In the genomic region with DNA sequence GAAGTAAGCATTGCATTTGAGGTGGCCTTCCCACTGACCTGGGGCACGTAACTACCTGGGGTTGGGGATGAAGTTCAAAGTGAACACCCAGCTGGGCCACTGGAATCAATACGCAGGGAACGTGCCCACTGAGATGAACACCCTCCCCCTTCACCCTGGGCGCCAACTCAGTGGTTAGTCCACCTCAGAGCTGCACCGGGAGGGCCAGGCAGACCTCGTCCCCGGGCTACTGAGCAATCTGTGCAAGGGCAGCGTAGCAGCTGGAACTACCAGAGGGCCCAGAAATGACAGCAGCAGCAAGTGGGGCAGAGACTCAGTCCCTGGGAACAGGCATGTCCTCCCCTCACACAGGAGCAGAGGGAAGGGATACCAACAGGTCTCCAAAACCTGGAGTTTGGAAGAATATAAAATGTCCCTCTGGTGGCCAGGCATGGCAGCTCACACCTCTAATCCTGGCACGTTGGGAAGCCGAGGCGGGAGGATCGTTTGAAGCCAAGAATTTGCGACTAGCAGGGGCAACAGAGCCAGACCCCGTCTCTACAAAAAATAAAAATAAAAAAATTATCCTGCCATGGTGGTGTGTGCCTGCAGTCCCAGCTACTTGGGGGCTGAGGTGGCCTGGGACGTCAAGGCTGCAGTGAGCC, we compare ENCODE assay signal across 18 cellular contexts.
DNase-seq lines count a peak whose midpoint lies in the region; ATAC-seq and TF ChIP-seq lines count a peak whose summit lies in the region.
"Had no signal": no experiment of that assay in that cellular context is flagged by ENCODE, and none has a peak within 500 bp of the region (broad histone marks: within the 10 kb centered on the region; RNA-seq: fewer than 3 reads in every experiment).

No MANE protein-coding gene starts in this region.

- H3K9me3 Mint-ChIP-seq in Caco-2 (ENCODE audit: unreplicated experiment) (no peaks in the 10 kb centered on the region), HFFc6 (no peaks in the 10 kb centered on the region), mesothelial cell of epicardium (no peaks in the 10 kb centered on the region)
- H3K9me3 Mint-ChIP-seq: central memory CD8-positive, alpha-beta T cell; stimulated activated naive CD8-positive, alpha-beta T cell treated with anti-CD3 and anti-CD28 coated beads, Interleukin-15, Interleukin-2, amounts not matched to agents 100 ng/mL and 50 ng/mL, for 24 hours had no signal

- H3K4me1 ChIP-seq in Caco-2 = peaks cover 9% of the 10 kb centered on the region

- H3K4me1 Mint-ChIP-seq in Caco-2 (ENCODE audit: low read depth, unreplicated experiment) (peaks cover 11% of the 10 kb centered on the region), HFFc6 (ENCODE audit: low read depth) (peaks cover 61% of the 10 kb centered on the region), mesothelial cell of epicardium (peaks cover 17% of the 10 kb centered on the region)
- H3K4me1 Mint-ChIP-seq: central memory CD8-positive, alpha-beta T cell had no signal

- H3K36me3 Mint-ChIP-seq in Caco-2 (ENCODE audit: insufficient read depth, unreplicated experiment) = peaks cover 4% of the 10 kb centered on the region
- no peaks in the 10 kb centered on the region for H3K36me3 Mint-ChIP-seq in HFFc6 (ENCODE audit: low read depth)
- no peaks in the 10 kb centered on the region for H3K36me3 Mint-ChIP-seq in mesothelial cell of epicardium
- H3K36me3 Mint-ChIP-seq: activated CD8-positive, alpha-beta memory T cell treated with anti-CD3 and anti-CD28 coated beads, Interleukin-2, amount 10 ng/mL, durations not matched to agents 7 days and 5 days; naive thymus-derived CD4-positive, alpha-beta T cell had no signal

- TF ChIP-seq CTCF in Caco-2 (IDR thresholded peaks at IDR 0.05; ENCODE audit: insufficient read depth in 1 of 2, low read depth in 1 of 2, low read length in 1 of 2, severe bottlenecking in 1 of 2, unreplicated experiment in 1 of 2) (peak; percentile 33 to 37), HFFc6 (IDR thresholded peaks at IDR 0.05) (peak; percentile 62), mesothelial cell of epicardium (IDR thresholded peaks at IDR 0.05; ENCODE audit: unreplicated experiment) (peak; percentile 65)

- ATAC-seq in GM18868 (IDR thresholded peaks at IDR 0.05; ENCODE audit: unreplicated experiment) (no peak), GM19324 (IDR thresholded peaks at IDR 0.05; ENCODE audit: low FRiP score, unreplicated experiment) (no peak)
- ATAC-seq: activated CD8-positive, alpha-beta memory T cell treated with anti-CD3 and anti-CD28 coated beads, Interleukin-2, amount 10 ng/mL, durations not matched to agents 7 days and 5 days; naive thymus-derived CD4-positive, alpha-beta T cell had no signal

- H3K4me3 Mint-ChIP-seq in Caco-2 (ENCODE audit: unreplicated experiment) = no peak overlapping the region
- H3K4me3 Mint-ChIP-seq in HFFc6 = no peak overlapping the region
- H3K4me3 Mint-ChIP-seq in mesothelial cell of epicardium = no peak overlapping the region
- H3K4me3 Mint-ChIP-seq: activated CD8-positive, alpha-beta memory T cell treated with anti-CD3 and anti-CD28 coated beads, Interleukin-2, amount 10 ng/mL, durations not matched to agents 7 days and 5 days; central memory CD8-positive, alpha-beta T cell; naive thymus-derived CD4-positive, alpha-beta T cell; stimulated activated naive CD8-positive, alpha-beta T cell treated with anti-CD3 and anti-CD28 coated beads, Interleukin-15, Interleukin-2, amounts not matched to agents 100 ng/mL and 50 ng/mL, for 24 hours had no signal

- H3K27me3 Mint-ChIP-seq in Caco-2 (ENCODE audit: insufficient read depth, unreplicated experiment) = no peaks in the 10 kb centered on the region
- no peaks in the 10 kb centered on the region; the same call in 1 of the 2 replicates for H3K27me3 Mint-ChIP-seq in HFFc6 (ENCODE audit: insufficient read depth)
- no peaks in the 10 kb centered on the region for H3K27me3 Mint-ChIP-seq in mesothelial cell of epicardium (ENCODE audit: low read depth)
- H3K27me3 Mint-ChIP-seq: activated CD8-positive, alpha-beta memory T cell treated with anti-CD3 and anti-CD28 coated beads, Interleukin-2, amount 10 ng/mL, durations not matched to agents 7 days and 5 days; central memory CD8-positive, alpha-beta T cell; stimulated activated naive CD8-positive, alpha-beta T cell treated with anti-CD3 and anti-CD28 coated beads, Interleukin-15, Interleukin-2, amounts not matched to agents 100 ng/mL and 50 ng/mL, for 24 hours had no signal

- CTCF ChIA-PET in Caco-2 (lab: Charles Lee) = interaction anchor here (0.6 to 2.3 kb wide), 4 partner anchors 26 to 176 kb away, joined by 3 to 12 read pairs (median 4); no protein-coding TSS in a partner anchor

- DNase-seq in Caco-2 (no peak), HFFc6 (no peak), caudate nucleus (lab: John Stamatoyannopoulos, UW) (no peak), mesothelial cell of epicardium (ENCODE audit: low spot score in 2 of 2, unreplicated experiment in 2 of 2) (no peak), NCI-H524 (lab: John Stamatoyannopoulos, UW) (no peak), cortex of kidney (lab: John Stamatoyannopoulos, UW) (no peak)
- DNase-seq: activated CD8-positive, alpha-beta memory T cell treated with anti-CD3 and anti-CD28 coated beads, Interleukin-2, amount 10 ng/mL, durations not matched to agents 7 days and 5 days; activated naive CD4-positive, alpha-beta T cell; kidney glomerular epithelial cell; naive thymus-derived CD4-positive, alpha-beta T cell; NCI-H146; NCI-H526 treated with DMSO at 0.1 percent for 48 hours; SIG-M5 had no signal

- H3K27me3 ChIP-seq in Caco-2 (replicated peaks; ENCODE audit: control insufficient read depth, insufficient read depth, low read length) = no peaks in the 10 kb centered on the region

- intact Hi-C loops in Caco-2 (cut with micrococcal nuclease; ENCODE audit: unreplicated experiment) = loop anchor here (10.0 kb wide), 1 partner anchor 313 kb away; no protein-coding TSS in a partner anchor

- no peaks in the 10 kb centered on the region for H3K36me3 ChIP-seq in Caco-2 (ENCODE audit: control insufficient read depth, insufficient read depth, low read length)

- no peak overlapping the region for H3K27ac Mint-ChIP-seq in Caco-2 (ENCODE audit: unreplicated experiment)
- no peak overlapping the region for H3K27ac Mint-ChIP-seq in HFFc6
- H3K27ac Mint-ChIP-seq in mesothelial cell of epicardium = no peak overlapping the region
- H3K27ac Mint-ChIP-seq: activated CD8-positive, alpha-beta memory T cell treated with anti-CD3 and anti-CD28 coated beads, Interleukin-2, amount 10 ng/mL, durations not matched to agents 7 days and 5 days; naive thymus-derived CD4-positive, alpha-beta T cell; stimulated activated naive CD8-positive, alpha-beta T cell treated with anti-CD3 and anti-CD28 coated beads, Interleukin-15, Interleukin-2, amounts not matched to agents 100 ng/mL and 50 ng/mL, for 24 hours had no signal

- H3K27ac ChIP-seq in caudate nucleus (ENCODE audit: low read depth, low read length) = peak overlapping the region; percentile 31
- H3K27ac ChIP-seq: C4-2B had no signal

- no TSS peak for BruUV-seq in Caco-2 (replicated peaks; lab: Mats Ljungman, UMichigan)

- POLR2A ChIA-PET in Caco-2 (lab: Charles Lee) = no interaction called here

- H3K9me3 ChIP-seq in Caco-2 = no peaks in the 10 kb centered on the region

- H3K4me3 ChIP-seq in Caco-2 (ENCODE audit: low read depth, low read length) = no peak overlapping the region
